1 cellular context compared by ENCODE assay signal in genomic region chr2:73730810-73731209, GRCh38.
A peak's percentile ranks its signal among the peaks of the same experiment; 100 is the strongest.
TF ChIP-seq lines count a peak whose summit lies in the region.

No MANE protein-coding gene starts in this region.

TF ChIP-seq in HepG2, 621 proteins besides CTCF, POLR2A, EP300 and RAD21:
- TF ChIP-seq, protein P1, sequence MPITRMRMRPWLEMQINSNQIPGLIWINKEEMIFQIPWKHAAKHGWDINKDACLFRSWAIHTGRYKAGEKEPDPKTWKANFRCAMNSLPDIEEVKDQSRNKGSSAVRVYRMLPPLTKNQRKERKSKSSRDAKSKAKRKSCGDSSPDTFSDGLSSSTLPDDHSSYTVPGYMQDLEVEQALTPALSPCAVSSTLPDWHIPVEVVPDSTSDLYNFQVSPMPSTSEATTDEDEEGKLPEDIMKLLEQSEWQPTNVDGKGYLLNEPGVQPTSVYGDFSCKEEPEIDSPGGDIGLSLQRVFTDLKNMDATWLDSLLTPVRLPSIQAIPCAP (CRISPR knock-in tag; IDR thresholded peaks at IDR 0.05; ENCODE audit: low read depth), result no peak
- TF ChIP-seq TCF7 (IDR thresholded peaks at IDR 0.05; ENCODE audit: low read depth), result no peak
- TF ChIP-seq MNT (IDR thresholded peaks at IDR 0.05), result peak; percentile 63
- 0 out of 2 replicates have a peak, but pooled peaks have one; percentile 16 for TF ChIP-seq FOXO4 (CRISPR knock-in tag; conservative IDR thresholded peaks at IDR 0.05)
- TF ChIP-seq, protein P2, sequence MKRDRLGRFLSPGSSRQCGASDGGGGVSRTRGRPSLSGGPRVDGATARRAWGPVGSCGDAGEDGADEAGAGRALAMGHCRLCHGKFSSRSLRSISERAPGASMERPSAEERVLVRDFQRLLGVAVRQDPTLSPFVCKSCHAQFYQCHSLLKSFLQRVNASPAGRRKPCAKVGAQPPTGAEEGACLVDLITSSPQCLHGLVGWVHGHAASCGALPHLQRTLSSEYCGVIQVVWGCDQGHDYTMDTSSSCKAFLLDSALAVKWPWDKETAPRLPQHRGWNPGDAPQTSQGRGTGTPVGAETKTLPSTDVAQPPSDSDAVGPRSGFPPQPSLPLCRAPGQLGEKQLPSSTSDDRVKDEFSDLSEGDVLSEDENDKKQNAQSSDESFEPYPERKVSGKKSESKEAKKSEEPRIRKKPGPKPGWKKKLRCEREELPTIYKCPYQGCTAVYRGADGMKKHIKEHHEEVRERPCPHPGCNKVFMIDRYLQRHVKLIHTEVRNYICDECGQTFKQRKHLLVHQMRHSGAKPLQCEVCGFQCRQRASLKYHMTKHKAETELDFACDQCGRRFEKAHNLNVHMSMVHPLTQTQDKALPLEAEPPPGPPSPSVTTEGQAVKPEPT (CRISPR knock-in tag; IDR thresholded peaks at IDR 0.05; ENCODE audit: low read depth), result no peak
- TF ChIP-seq RBM22 (optimal IDR thresholded peaks at IDR 0.05; ENCODE audit: low read length), result peak; percentile 33
